In the genomic region with DNA sequence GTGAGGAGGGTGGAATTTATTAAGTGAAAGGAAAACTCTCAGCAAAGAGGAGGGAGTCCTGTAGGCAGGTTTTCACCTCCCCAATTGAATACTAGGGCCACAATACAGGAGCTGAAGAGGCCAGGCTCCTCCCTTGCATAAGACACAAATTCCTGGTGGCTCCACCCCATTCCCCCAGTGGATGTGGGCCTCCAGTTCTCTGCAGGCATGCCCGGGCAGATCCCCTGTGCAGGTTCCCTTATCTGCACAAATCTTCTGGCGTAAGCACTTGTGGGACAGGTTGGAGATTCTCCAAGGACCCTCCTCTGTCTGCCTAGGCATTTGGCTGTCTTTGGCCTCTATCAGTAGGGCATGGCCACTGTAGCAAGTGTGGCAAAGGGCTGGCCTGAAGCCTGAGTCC, we compare ENCODE assay signal across 1 cellular context.
TF ChIP-seq lines count a peak whose summit lies in the region.

No MANE protein-coding gene starts in this region.

TF ChIP-seq in H1, 55 proteins besides CTCF, POLR2A, EP300 and RAD21:
- TF ChIP-seq RNF2 (IDR thresholded peaks at IDR 0.05; ENCODE audit: borderline replicate concordance, low read depth, low read length, missing control alignments, poor library complexity, severe bottlenecking) (no peak), SP1 (IDR thresholded peaks at IDR 0.05; ENCODE audit: low read depth, low read length) (no peak), SRF (IDR thresholded peaks at IDR 0.05; ENCODE audit: low read depth, low read length) (no peak), POLR2AphosphoS5 (IDR thresholded peaks at IDR 0.05; ENCODE audit: low read depth, low read length) (no peak), RFX5 (IDR thresholded peaks at IDR 0.05; ENCODE audit: borderline replicate concordance, low read depth, low read length) (no peak)
